ENCODE assay signal across 8 cellular contexts in the genomic region with DNA sequence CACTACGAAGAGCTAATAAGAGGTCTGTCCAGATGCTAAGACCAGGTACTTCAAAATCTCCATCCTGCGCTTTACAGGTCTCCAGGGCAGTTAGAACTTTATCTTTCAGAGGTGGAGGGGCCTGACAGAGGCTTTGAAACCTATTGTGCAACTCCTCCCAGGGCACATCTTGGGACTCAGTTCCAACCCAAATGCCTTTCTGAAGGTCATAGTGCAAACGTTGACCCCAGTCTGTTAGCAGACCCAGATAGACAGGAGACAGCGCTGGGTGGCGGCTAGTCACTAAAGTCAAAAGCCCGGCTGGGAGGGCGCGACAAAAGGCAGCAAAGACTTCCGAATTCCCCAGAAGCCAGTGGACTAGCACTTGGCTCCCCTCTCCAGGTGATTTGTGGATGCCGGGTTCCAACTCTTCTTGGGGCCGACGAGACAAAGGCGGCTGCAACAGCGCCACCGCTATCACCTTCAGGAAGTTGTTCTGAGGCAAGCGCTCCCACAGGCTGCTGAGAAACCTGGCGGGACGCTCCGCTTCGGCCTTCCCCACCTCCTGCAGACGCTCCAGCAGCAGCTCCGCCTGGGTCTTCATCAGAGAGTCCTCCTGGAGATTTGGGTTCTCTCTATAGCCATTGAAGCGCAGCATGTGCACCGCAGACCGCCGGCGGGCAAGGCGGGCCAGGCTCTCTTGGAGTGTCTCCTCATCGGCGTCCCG.
DNase-seq lines count a peak whose midpoint lies in the region; ATAC-seq lines count a peak whose summit lies in the region.

No MANE protein-coding gene starts in this region.

- peak; percentile 47 to 55 for DNase-seq in AML-193 (lab: John Stamatoyannopoulos, UW)
- peak; percentile 61 for DNase-seq in NCI-H2196 treated with DMSO at 0.1 percent for 48 hours (lab: John Stamatoyannopoulos, UW; ENCODE audit: unreplicated experiment)
- DNase-seq in activated CD4-positive, alpha-beta T cell treated with anti-CD3 and anti-CD28 coated beads for 48 hours = peak; percentile 76
- DNase-seq in effector CD4-positive, alpha-beta T cell = peak; percentile 54
- DNase-seq in medulla oblongata (ENCODE audit: extremely low spot score) = peak; percentile 74
- peak; percentile 16 for DNase-seq in stimulated activated CD8-positive, alpha-beta memory T cell treated with anti-CD3 and anti-CD28 coated beads, Interleukin-15, amount 100 ng/mL, for 24 hours (ENCODE audit: low read depth)

- ATAC-seq in GM18907 (IDR thresholded peaks at IDR 0.05; ENCODE audit: unreplicated experiment) (peak; percentile 68), HG03175 (IDR thresholded peaks at IDR 0.05; ENCODE audit: unreplicated experiment) (peak; percentile 55)

Comparison
In these comparisons a context has a peak if more than half of its experiments do, and no peak if none do; other contexts are left out.
1. Peak in every context shown above with its lines: DNase-seq and ATAC-seq.
2. DNase-seq: peak in every context shown above with its lines; median percentile 76 in activated CD4-positive, alpha-beta T cell treated with anti-CD3 and anti-CD28 coated beads for 48 hours; 74 in medulla oblongata; 61 in NCI-H2196 treated with DMSO at 0.1 percent for 48 hours; 54 in effector CD4-positive, alpha-beta T cell; 51 in AML-193; 16 in stimulated activated CD8-positive, alpha-beta memory T cell treated with anti-CD3 and anti-CD28 coated beads, Interleukin-15, amount 100 ng/mL, for 24 hours.